16 cellular contexts compared by ENCODE assay signal in genomic region chr2:65913914-65914786, GRCh38.
"Had no signal": no experiment of that assay in that cellular context is flagged by ENCODE, and none has a peak within 500 bp of the region (broad histone marks: within the 10 kb centered on the region; RNA-seq: fewer than 3 reads in every experiment).

No MANE protein-coding gene starts in this region.

- H3K27me3 ChIP-seq: spleen had no signal

- H3K9me3 ChIP-seq: lower lobe of right lung, spleen had no signal

- H3K27ac ChIP-seq: lower lobe of right lung, parathyroid adenoma, spleen had no signal

- FAIRE-seq: TTC549 had no signal

- DNase-seq: activated CD4-positive, alpha-beta memory T cell treated with anti-CD3 and anti-CD28 coated beads for 36 hours; activated CD4-positive, alpha-beta T cell treated with anti-CD3 and anti-CD28 coated beads for 4 hours; activated gamma-delta T cell treated with Interleukin-2 at 50 U/mL for 16 hours; activated T-cell treated with anti-CD3 and anti-CD28 coated beads for 4 hours; effector memory CD4-positive, alpha-beta T cell; foreskin melanocyte; glutamatergic neuron; hippocampal formation; islet precursor cell; left colon; lower lobe of right lung; spleen; stimulated activated CD8-positive, alpha-beta memory T cell treated with anti-CD3 and anti-CD28 coated beads, Interleukin-4, amount 100 ng/mL, for 48 hours; stimulated activated naive CD4-positive, alpha-beta T cell had no signal

- H3K4me1 ChIP-seq: lower lobe of right lung, spleen had no signal

- H3K4me3 ChIP-seq: lower lobe of right lung, spleen had no signal

- H3K36me3 ChIP-seq: lower lobe of right lung, spleen had no signal
